Comparison of ENCODE assay signal across 8 cellular contexts in the genomic region with DNA sequence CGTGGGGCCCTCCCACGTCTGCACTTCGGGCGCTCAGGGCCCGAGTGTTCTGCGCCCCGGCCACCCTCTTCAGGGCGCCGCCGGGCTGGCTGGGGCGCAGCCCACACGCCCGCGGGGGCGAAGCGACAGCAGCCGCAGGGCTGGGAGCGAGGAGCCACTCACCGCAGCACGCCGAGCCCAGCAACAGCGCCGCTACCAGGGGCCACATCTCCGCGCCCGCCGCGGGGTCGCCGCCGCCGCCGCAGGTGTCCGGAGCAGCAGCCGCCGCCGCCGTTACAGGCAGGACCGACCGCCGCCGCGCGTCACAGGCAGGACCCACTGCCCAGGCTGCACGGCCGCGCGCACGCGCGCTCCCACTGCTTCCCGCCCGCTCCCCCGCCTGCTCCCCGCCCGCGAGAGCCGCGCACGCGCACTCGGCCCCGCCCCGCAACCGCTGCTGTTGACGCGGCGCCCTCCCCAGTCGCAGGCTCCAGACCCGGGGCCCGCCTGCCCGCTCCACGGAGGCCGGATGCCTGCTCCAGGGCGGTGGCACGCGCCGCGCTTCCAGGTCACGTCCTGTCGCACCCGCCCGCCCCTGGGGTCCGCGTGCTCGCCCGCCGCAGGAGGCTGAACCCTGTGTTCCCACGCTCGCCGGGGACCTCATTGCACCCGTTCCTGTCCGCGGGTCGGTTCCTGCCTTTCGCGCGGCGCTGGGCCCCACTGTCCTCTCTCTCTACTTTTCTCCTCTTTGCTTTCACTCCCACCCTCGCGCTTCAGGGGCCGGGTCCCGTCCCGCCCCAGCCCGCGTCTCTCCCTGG. TPM values are rescaled to one million over a fixed set of nuclear protein-coding genes. Genes with fewer than 3 reads are reported as not detected.
DNase-seq lines count a peak whose midpoint lies in the region; ATAC-seq and TF ChIP-seq lines count a peak whose summit lies in the region.

A gene (minus strand): TSS at position 331 of the 797 bp plus-strand sequence. CDS start 123 bp downstream, at position 208.

- H3K4me3 ChIP-seq in BJ (ENCODE audit: low read depth, low read length) = peak within 1 kb of the TSS; percentile 81

- H3K27me3 ChIP-seq in BJ (ENCODE audit: control insufficient read depth, insufficient read depth, low read length) = no peaks in the 10 kb centered on the region

- H3K36me3 ChIP-seq in BJ (ENCODE audit: control insufficient read depth, insufficient read depth, low read length) = no peaks in the 10 kb centered on the region

- peak; percentile 62 for ATAC-seq in GM19328 (IDR thresholded peaks at IDR 0.05; ENCODE audit: unreplicated experiment)
- ATAC-seq in HG03469 (IDR thresholded peaks at IDR 0.05; ENCODE audit: unreplicated experiment) = peak; percentile 37
- ATAC-seq in left lobe of liver = peak; percentile 95

- no peak for TF ChIP-seq CTCF in BJ (IDR thresholded peaks at IDR 0.05; ENCODE audit: insufficient read depth, low read depth, low read length)

- POLR2A ChIA-PET in BJ (lab: Charles Lee) = no interaction called here

- CTCF ChIA-PET in BJ (lab: Yijun Ruan, JAX) = no interaction called here

- DNase-seq in BJ (ENCODE audit: low read depth) (no peak), NCI-H526 treated with DMSO at 0.1 percent for 48 hours (lab: John Stamatoyannopoulos, UW) (peak; percentile 71), dedifferentiated amniotic fluid mesenchymal stem cell (ENCODE audit: extremely low spot score) (peak; percentile 70), left lobe of liver (ENCODE audit: low spot score) (peak; percentile 95)
- DNase-seq in activated CD4-positive, alpha-beta T cell treated with anti-CD3 and anti-CD28 coated beads, Interleukin-2, amount 50 U/mL, for 24 hours (ENCODE audit: low read depth in 1 of 2, low spot score in 1 of 2) = peak; percentile 86 to 91
- DNase-seq in stimulated activated CD4-positive, alpha-beta T cell treated with anti-CD3 and anti-CD28 coated beads, Interleukin-2, amount 100 ng/mL, for 24 hours = peak; percentile 94 to 97

RNA-seq across cellular contexts. Expression of the gene that starts here (rescaled TPM):
- polyA plus RNA-seq in BJ (2011; rRNA removed) = 13.4 and 29.8 TPM in 2 replicates
- 18.0 and 25.7 TPM in 2 replicates for polyA minus RNA-seq in BJ (2011; rRNA and poly(A)+ RNA removed)
- total RNA-seq in left lobe of liver = 21.8 TPM

Comparison
In these comparisons a context has a peak if more than half of its experiments do, and no peak if none do; other contexts are left out.
1. ATAC-seq: peak in every context shown above with its lines; median percentile 95 in left lobe of liver; 62 in GM19328; 37 in HG03469.